ENCODE assay signal across 10 cellular contexts in the genomic region with DNA sequence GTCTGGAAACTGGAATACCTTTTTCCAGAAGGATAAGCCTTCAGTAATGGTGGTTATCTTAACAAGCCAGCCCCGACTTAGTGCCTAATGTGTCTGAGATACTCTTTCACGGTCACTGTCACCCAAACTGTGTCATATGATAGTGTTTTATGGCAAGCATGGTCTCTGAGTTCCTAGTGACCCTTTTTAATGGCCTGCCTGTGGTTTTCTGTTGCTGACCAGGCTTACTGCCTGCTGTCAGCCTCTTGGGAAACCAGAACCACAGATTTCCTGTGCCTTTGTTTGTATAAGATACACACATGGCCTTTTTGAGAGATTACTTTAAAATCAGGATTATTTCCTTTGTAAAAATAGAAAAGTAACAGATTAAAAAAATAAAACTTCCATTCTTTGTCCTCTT. TPM values are rescaled to one million over a fixed set of nuclear protein-coding genes. Genes with fewer than 3 reads are reported as not detected.
A peak's percentile ranks its signal among the peaks of the same experiment; 100 is the strongest.
DNase-seq lines count a peak whose midpoint lies in the region; ATAC-seq, FAIRE-seq and TF ChIP-seq lines count a peak whose summit lies in the region.
"Had no signal": no experiment of that assay in that cellular context is flagged by ENCODE, and none has a peak within 500 bp of the region (broad histone marks: within the 10 kb centered on the region; RNA-seq: fewer than 3 reads in every experiment).

No MANE protein-coding gene starts in this region.

- ATAC-seq in GM19395 (IDR thresholded peaks at IDR 0.05; ENCODE audit: unreplicated experiment): no peak
- no peak for ATAC-seq in activated CD8-positive, alpha-beta T cell treated with anti-CD3 and anti-CD28 coated beads, Interleukin-2, amount 10 ng/mL, durations not matched to agents 7 days and 5 days

- H3K27me3 Mint-ChIP-seq in osteocyte (ENCODE audit: unreplicated experiment): no peaks in the 10 kb centered on the region
- no peaks in the 10 kb centered on the region for H3K27me3 Mint-ChIP-seq in activated CD8-positive, alpha-beta T cell treated with anti-CD3 and anti-CD28 coated beads, Interleukin-2, amount 10 ng/mL, durations not matched to agents 7 days and 5 days (ENCODE audit: low read depth)
- H3K27me3 Mint-ChIP-seq: naive thymus-derived CD4-positive, alpha-beta T cell had no signal

- POLR2A ChIA-PET in activated CD8-positive, alpha-beta T cell treated with anti-CD3 and anti-CD28 coated beads, Interleukin-2, amount 10 ng/mL, durations not matched to agents 7 days and 5 days (lab: Charles Lee): interaction anchor here (1.2 kb wide), 1 partner anchor 22 kb away, joined by 7 read pairs; a partner anchor contains a TSS

- H3K4me1 ChIP-seq in MM.1S (ENCODE audit: low read length): peaks cover 34% of the 10 kb centered on the region

- H3K27ac Mint-ChIP-seq in osteocyte (ENCODE audit: unreplicated experiment): peak overlapping the region; percentile 63
- no peak overlapping the region for H3K27ac Mint-ChIP-seq in activated CD8-positive, alpha-beta T cell treated with anti-CD3 and anti-CD28 coated beads, Interleukin-2, amount 10 ng/mL, durations not matched to agents 7 days and 5 days

- peak overlapping the region; percentile 90 for H3K27ac ChIP-seq in MM.1S (ENCODE audit: low read length)

- no peaks in the 10 kb centered on the region for H3K79me2 ChIP-seq in MM.1S (ENCODE audit: low read length)

- no peaks in the 10 kb centered on the region for H4K20me1 ChIP-seq in MM.1S (ENCODE audit: insufficient read depth, low read length)

- H3K9me2 ChIP-seq in MM.1S (replicated peaks; ENCODE audit: insufficient read depth, low read length): no peaks in the 10 kb centered on the region

- peaks cover 22% of the 10 kb centered on the region for H3K4me1 Mint-ChIP-seq in osteocyte (ENCODE audit: unreplicated experiment)
- H3K4me1 Mint-ChIP-seq in activated CD8-positive, alpha-beta T cell treated with anti-CD3 and anti-CD28 coated beads, Interleukin-2, amount 10 ng/mL, durations not matched to agents 7 days and 5 days (ENCODE audit: low read depth): peaks cover 18% of the 10 kb centered on the region

- peak; percentile 72 for FAIRE-seq in GM12891 (lab: Jason Lieb, UNC)

- H3K36me3 ChIP-seq in MM.1S (replicated peaks; ENCODE audit: insufficient read depth, low read length): no peaks in the 10 kb centered on the region; the same call in 1 of the 2 replicates

- DNase-seq in GM12891 (ENCODE audit: insufficient read length, low spot score) (no peak), MM.1S (peak; percentile 87), dermis blood vessel endothelial cell (peak; percentile 47), osteocyte (ENCODE audit: extremely low spot score, unreplicated experiment) (no peak), NCI-H146 treated with DMSO at 0.1 percent for 48 hours (lab: John Stamatoyannopoulos, UW; ENCODE audit: unreplicated experiment) (no peak)
- DNase-seq in activated CD8-positive, alpha-beta T cell treated with anti-CD3 and anti-CD28 coated beads, Interleukin-2, amount 10 ng/mL, durations not matched to agents 7 days and 5 days: no peak
- DNase-seq: cortex of kidney; naive thymus-derived CD4-positive, alpha-beta T cell; T-helper 9 cell had no signal

- TF ChIP-seq CTCF in MM.1S (IDR thresholded peaks at IDR 0.05; ENCODE audit: low read length) (no peak), osteocyte (IDR thresholded peaks at IDR 0.05) (no peak)

- no peak overlapping the region for H2AFZ ChIP-seq in MM.1S (ENCODE audit: low read length)

- no peaks in the 10 kb centered on the region for H3K27me3 ChIP-seq in MM.1S (replicated peaks; ENCODE audit: insufficient read depth, low read length)

- peak overlapping the region; percentile 12; the same call in 1 of the 2 replicates for H3K4me3 ChIP-seq in MM.1S (ENCODE audit: low read length)

- H3F3A ChIP-seq in MM.1S (ENCODE audit: insufficient read depth, low read length): peaks cover 28% of the 10 kb centered on the region

- H3K4me2 ChIP-seq in MM.1S (ENCODE audit: low read depth, low read length): peak overlapping the region; percentile 55

- peak overlapping the region; percentile 54 for H3K9ac ChIP-seq in MM.1S (ENCODE audit: low read length)

- H3K9me3 ChIP-seq in MM.1S (replicated peaks; ENCODE audit: insufficient read depth, low read length): no peaks in the 10 kb centered on the region

- peaks cover 44% of the 10 kb centered on the region for H3K36me3 Mint-ChIP-seq in osteocyte (ENCODE audit: unreplicated experiment)
- peaks cover 49% of the 10 kb centered on the region for H3K36me3 Mint-ChIP-seq in activated CD8-positive, alpha-beta T cell treated with anti-CD3 and anti-CD28 coated beads, Interleukin-2, amount 10 ng/mL, durations not matched to agents 7 days and 5 days (ENCODE audit: low read depth)

- no peak for TF ChIP-seq POLR2A in GM12891 (IDR thresholded peaks at IDR 0.05; ENCODE audit: low read depth, low read length)

- H3K9me3 Mint-ChIP-seq in osteocyte (ENCODE audit: unreplicated experiment): no peaks in the 10 kb centered on the region
- H3K9me3 Mint-ChIP-seq in activated CD8-positive, alpha-beta T cell treated with anti-CD3 and anti-CD28 coated beads, Interleukin-2, amount 10 ng/mL, durations not matched to agents 7 days and 5 days (ENCODE audit: insufficient read depth): no peaks in the 10 kb centered on the region
- H3K9me3 Mint-ChIP-seq: naive thymus-derived CD4-positive, alpha-beta T cell had no signal

- CTCF ChIA-PET in activated CD8-positive, alpha-beta T cell treated with anti-CD3 and anti-CD28 coated beads, Interleukin-2, amount 10 ng/mL, durations not matched to agents 7 days and 5 days (lab: Charles Lee): interaction anchor here (1.7 kb wide), 1 partner anchor 32 kb away, joined by 6 read pairs; no protein-coding TSS in a partner anchor

- H3K4me3 Mint-ChIP-seq in osteocyte (ENCODE audit: unreplicated experiment): no peak overlapping the region
- H3K4me3 Mint-ChIP-seq in activated CD8-positive, alpha-beta T cell treated with anti-CD3 and anti-CD28 coated beads, Interleukin-2, amount 10 ng/mL, durations not matched to agents 7 days and 5 days: no peak overlapping the region
- H3K4me3 Mint-ChIP-seq: naive thymus-derived CD4-positive, alpha-beta T cell had no signal

TF ChIP-seq in GM12891, 5 proteins besides CTCF, POLR2A, EP300 and RAD21:
- TF ChIP-seq POLR2AphosphoS5 (IDR thresholded peaks at IDR 0.05; ENCODE audit: low read depth, low read length): no peak
- no peak for TF ChIP-seq PAX5 (IDR thresholded peaks at IDR 0.05; ENCODE audit: insufficient read depth, low read length, severe bottlenecking)
- no peak for TF ChIP-seq SPI1 (IDR thresholded peaks at IDR 0.05; ENCODE audit: low read depth, low read length)
- no peak for TF ChIP-seq POU2F2 (IDR thresholded peaks at IDR 0.05; ENCODE audit: low read depth, low read length)
- no peak for TF ChIP-seq TAF1 (IDR thresholded peaks at IDR 0.05; ENCODE audit: low read depth, low read length)

RNA-seq across cellular contexts. Expression of a gene that starts 22.4 kb away (rescaled TPM):
- 5.7 TPM for polyA plus RNA-seq in GM12891 (2012; ENCODE audit: low read depth, missing spikeins)
- total RNA-seq in dermis blood vessel endothelial cell (20.5 and 22.3 TPM in 2 replicates), osteocyte (19.3 and 22.4 TPM in 2 replicates)
- total RNA-seq in activated CD8-positive, alpha-beta T cell treated with anti-CD3 and anti-CD28 coated beads, Interleukin-2, amount 10 ng/mL, durations not matched to agents 7 days and 5 days: 10 to 100 TPM; 26.8 to 29.0 TPM

Comparison
In these comparisons a context has a peak if more than half of its experiments do, and no peak if none do; other contexts are left out.
1. DNase-seq: peak in MM.1S (single experiment) and dermis blood vessel endothelial cell (single experiment); none in GM12891 (single experiment), osteocyte (single experiment), NCI-H146 treated with DMSO at 0.1 percent for 48 hours (single experiment) and activated CD8-positive, alpha-beta T cell treated with anti-CD3 and anti-CD28 coated beads, Interleukin-2, amount 10 ng/mL, durations not matched to agents 7 days and 5 days (single experiment).